Comparison of ENCODE assay signal across 14 cellular contexts in genomic region chr14:105247026-105247425, GRCh38. TPM values are rescaled to one million over a fixed set of nuclear protein-coding genes. Genes with fewer than 3 reads are reported as not detected.
DNase-seq lines count a peak whose midpoint lies in the region; ATAC-seq and TF ChIP-seq lines count a peak whose summit lies in the region.
"Had no signal": no experiment of that assay in that cellular context is flagged by ENCODE, and none has a peak within 500 bp of the region (broad histone marks: within the 10 kb centered on the region; RNA-seq: fewer than 3 reads in every experiment).

No MANE protein-coding gene starts in this region.

- no peak for DNase-seq in activated naive CD4-positive, alpha-beta T cell treated with anti-CD3 and anti-CD28 coated beads, Interleukin-2, amount 10 ng/mL, durations not matched to agents 7 days and 5 days
- DNase-seq in activated naive CD4-positive, alpha-beta T cell treated with anti-CD3 and anti-CD28 coated beads, Interleukin-2, amount 50 U/mL, for 16 hours: no peak
- no peak for DNase-seq in central memory CD8-positive, alpha-beta T cell (ENCODE audit: low spot score in 2 of 2)
- DNase-seq in posterior vena cava (ENCODE audit: low spot score) (peak; percentile 62), NCI-H1417 treated with DMSO at 0.1 percent for 48 hours (lab: John Stamatoyannopoulos, UW) (no peak)
- DNase-seq in NK-92 treated with Interleukin-12 subunit alpha and Interleukin-12 subunit beta, amount 100 ng/mL, for 24 hours (lab: John Stamatoyannopoulos, UW): no peak
- DNase-seq: activated CD4-positive, alpha-beta T cell treated with anti-CD3 and anti-CD28 coated beads for 4 hours; activated effector memory CD4-positive, alpha-beta T cell treated with Interleukin-2 at 50 U/mL for 16 hours; effector memory CD4-positive, alpha-beta T cell; NCI-H2171; stimulated activated CD4-positive, alpha-beta T cell treated with anti-CD3 and anti-CD28 coated beads, Interleukin-2, amount 100 ng/mL, for 48 hours had no signal

- peak overlapping the region; percentile 86 for H3K4me2 ChIP-seq in Loucy (ENCODE audit: low read depth, low read length, poor library complexity, severe bottlenecking)

- H3K4me3 ChIP-seq in Loucy (ENCODE audit: low read length, poor library complexity, severe bottlenecking): no peak overlapping the region

- no peak overlapping the region for H3K27ac Mint-ChIP-seq in activated naive CD4-positive, alpha-beta T cell treated with anti-CD3 and anti-CD28 coated beads, Interleukin-2, amount 10 ng/mL, durations not matched to agents 7 days and 5 days
- no peak overlapping the region for H3K27ac Mint-ChIP-seq in central memory CD8-positive, alpha-beta T cell (ENCODE audit: low read depth)

- peaks cover 6% of the 10 kb centered on the region; the same call in 1 of the 2 replicates for H3K36me3 ChIP-seq in Loucy (ENCODE audit: insufficient read depth, low read length)

- no peak for TF ChIP-seq CTCF in Loucy (conservative IDR thresholded peaks at IDR 0.05; ENCODE audit: low read length)

- no peaks in the 10 kb centered on the region for H3K9me2 ChIP-seq in Loucy (replicated peaks; ENCODE audit: low read depth, low read length)

- H3K4me1 Mint-ChIP-seq in activated naive CD4-positive, alpha-beta T cell treated with anti-CD3 and anti-CD28 coated beads, Interleukin-2, amount 10 ng/mL, durations not matched to agents 7 days and 5 days: peaks cover 41% of the 10 kb centered on the region
- H3K4me1 Mint-ChIP-seq in central memory CD8-positive, alpha-beta T cell: peaks cover 33% of the 10 kb centered on the region

- H3K4me1 ChIP-seq in Loucy (ENCODE audit: insufficient read depth, low read length, poor library complexity, severe bottlenecking): peaks cover 12% of the 10 kb centered on the region

- no peaks in the 10 kb centered on the region for H3K27me3 Mint-ChIP-seq in activated naive CD4-positive, alpha-beta T cell treated with anti-CD3 and anti-CD28 coated beads, Interleukin-2, amount 10 ng/mL, durations not matched to agents 7 days and 5 days
- no peaks in the 10 kb centered on the region for H3K27me3 Mint-ChIP-seq in central memory CD8-positive, alpha-beta T cell

- CTCF ChIA-PET in activated naive CD4-positive, alpha-beta T cell treated with anti-CD3 and anti-CD28 coated beads, Interleukin-2, amount 10 ng/mL, durations not matched to agents 7 days and 5 days (lab: Charles Lee): interaction anchor here (1.3 kb wide), 1 partner anchor 24 kb away, joined by 3 read pairs; no protein-coding TSS in a partner anchor

- no peak overlapping the region for H3K9ac ChIP-seq in Loucy (ENCODE audit: low read depth, low read length, poor library complexity, severe bottlenecking)

- peaks cover 2% of the 10 kb centered on the region for H4K20me1 ChIP-seq in Loucy (ENCODE audit: insufficient read depth, low read length, poor library complexity, severe bottlenecking)

- no peaks in the 10 kb centered on the region for H3F3A ChIP-seq in Loucy (ENCODE audit: low read depth)

- no peaks in the 10 kb centered on the region for H3K9me3 ChIP-seq in Loucy (ENCODE audit: insufficient read depth, low read depth, low read length)
- H3K9me3 ChIP-seq: tibial nerve had no signal

- no peak for ATAC-seq in central memory CD8-positive, alpha-beta T cell (replicated peaks; ENCODE audit: extremely low read depth, poor library complexity, severe bottlenecking)
- no peak for ATAC-seq in HG03095 (IDR thresholded peaks at IDR 0.05; ENCODE audit: unreplicated experiment)

- H2AFZ ChIP-seq in Loucy (ENCODE audit: low read length): no peak overlapping the region

- H3K79me2 ChIP-seq in Loucy (ENCODE audit: insufficient read depth, low read length): peaks cover 36% of the 10 kb centered on the region; the same call in 1 of the 2 replicates

- peaks cover 39% of the 10 kb centered on the region for H3K36me3 Mint-ChIP-seq in activated naive CD4-positive, alpha-beta T cell treated with anti-CD3 and anti-CD28 coated beads, Interleukin-2, amount 10 ng/mL, durations not matched to agents 7 days and 5 days
- peaks cover 21% of the 10 kb centered on the region for H3K36me3 Mint-ChIP-seq in central memory CD8-positive, alpha-beta T cell (ENCODE audit: insufficient read depth)

- no peaks in the 10 kb centered on the region for H3K9me3 Mint-ChIP-seq in activated naive CD4-positive, alpha-beta T cell treated with anti-CD3 and anti-CD28 coated beads, Interleukin-2, amount 10 ng/mL, durations not matched to agents 7 days and 5 days
- H3K9me3 Mint-ChIP-seq in central memory CD8-positive, alpha-beta T cell: no peaks in the 10 kb centered on the region

- peak overlapping the region; percentile 78 for H3K4me3 Mint-ChIP-seq in activated naive CD4-positive, alpha-beta T cell treated with anti-CD3 and anti-CD28 coated beads, Interleukin-2, amount 10 ng/mL, durations not matched to agents 7 days and 5 days
- peak overlapping the region; percentile 73 for H3K4me3 Mint-ChIP-seq in central memory CD8-positive, alpha-beta T cell

- intact Hi-C loops in posterior vena cava (cut with DNase I): loop anchor here in 1 of 2 donors (5.0 kb wide), 1 partner anchor 45 kb away; no protein-coding TSS in a partner anchor

- H3K27me3 ChIP-seq in Loucy (ENCODE audit: insufficient read depth, low read length, poor library complexity, severe bottlenecking): no peaks in the 10 kb centered on the region
- H3K27me3 ChIP-seq: tibial nerve had no signal

RNA-seq across cellular contexts. Expression of gene BTBD6, which starts 1.3 kb away (rescaled TPM):
- total RNA-seq in posterior vena cava: 10 to 100 TPM; 38.4 to 42.4 TPM

RNA-seq across cellular contexts. Expression of gene BRF1, which starts 53.8 kb away (rescaled TPM):
- total RNA-seq in posterior vena cava: 10 to 100 TPM; 18.8 to 19.4 TPM
